Comparison of ENCODE assay signal across 8 cellular contexts in the genomic region with DNA sequence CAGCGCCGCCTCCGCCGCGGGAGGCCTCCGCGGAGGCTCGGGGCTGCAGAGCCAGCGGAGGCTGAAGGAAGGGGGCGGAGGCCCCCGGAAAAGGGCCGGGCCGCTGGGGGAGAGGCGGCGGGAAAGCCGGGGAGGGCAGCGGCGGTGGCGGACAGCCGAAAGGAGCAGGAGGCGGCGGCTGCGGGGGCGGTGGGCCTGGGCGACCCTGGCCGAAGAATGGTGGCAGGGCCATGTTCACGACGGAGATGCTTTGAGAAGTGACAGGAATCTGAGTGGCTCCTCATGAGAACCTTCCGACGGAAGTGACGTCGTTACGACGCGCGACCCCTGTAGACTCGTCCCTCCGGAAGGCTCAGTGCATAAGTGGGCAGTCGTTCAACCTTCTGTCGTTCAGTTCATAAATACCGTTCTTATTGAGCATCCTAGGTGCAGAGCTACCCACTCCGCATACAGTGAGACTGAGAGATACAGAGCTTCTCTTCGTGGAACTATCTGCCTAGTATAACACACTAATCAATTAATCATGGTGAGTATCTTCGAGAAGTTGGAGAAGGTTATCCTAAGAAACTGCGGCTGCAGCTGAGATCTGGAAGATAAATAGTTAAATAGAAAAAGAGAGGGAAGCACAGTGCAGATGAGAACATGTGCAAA. TPM values are rescaled to one million over a fixed set of nuclear protein-coding genes. Genes with fewer than 3 reads are reported as not detected.
DNase-seq lines count a peak whose midpoint lies in the region; ATAC-seq and TF ChIP-seq lines count a peak whose summit lies in the region.

A gene with protein sequence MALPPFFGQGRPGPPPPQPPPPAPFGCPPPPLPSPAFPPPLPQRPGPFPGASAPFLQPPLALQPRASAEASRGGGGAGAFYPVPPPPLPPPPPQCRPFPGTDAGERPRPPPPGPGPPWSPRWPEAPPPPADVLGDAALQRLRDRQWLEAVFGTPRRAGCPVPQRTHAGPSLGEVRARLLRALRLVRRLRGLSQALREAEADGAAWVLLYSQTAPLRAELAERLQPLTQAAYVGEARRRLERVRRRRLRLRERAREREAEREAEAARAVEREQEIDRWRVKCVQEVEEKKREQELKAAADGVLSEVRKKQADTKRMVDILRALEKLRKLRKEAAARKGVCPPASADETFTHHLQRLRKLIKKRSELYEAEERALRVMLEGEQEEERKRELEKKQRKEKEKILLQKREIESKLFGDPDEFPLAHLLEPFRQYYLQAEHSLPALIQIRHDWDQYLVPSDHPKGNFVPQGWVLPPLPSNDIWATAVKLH (minus strand): TSS at position 259 of the 651 bp plus-strand sequence. CDS start 27 bp downstream, at position 232.

- peaks cover 0 to 28% (median 6%) of the 10 kb centered on the region in 9 donors for H3K36me3 ChIP-seq in heart right ventricle
- peaks cover 0 to 14% (median 8%) of the 10 kb centered on the region in 4 donors for H3K36me3 ChIP-seq in upper lobe of left lung

- DNase-seq in GM12864 (ENCODE audit: low read depth) (peak; percentile 89), NCI-H1436 (lab: John Stamatoyannopoulos, UW) (peak; percentile 89), T follicular helper cell (ENCODE audit: low read depth) (peak; percentile 74), heart right ventricle (peak; percentile 82 to 88), posterior cingulate gyrus (peak; percentile 84 to 99 (median 92)), upper lobe of left lung (peak; percentile 90 to 92)

- WGBS in adipose tissue, 3 donors: 0 to 1% (median 1%) methylated on average over 38 to 45 of the region's 45 CpGs
- WGBS in heart right ventricle, 2 donors: 1 to 2% methylated on average over 43 to 45 of the region's 45 CpGs
- 1 to 2% methylated on average over 16 to 34 of the region's 45 CpGs for WGBS in upper lobe of left lung, 2 donors

- TF ChIP-seq POLR2A in upper lobe of left lung (IDR thresholded peaks at IDR 0.05): peak in 3 of 4 donors; percentile 54 to 78 (median 70)

- TF ChIP-seq EP300 in upper lobe of left lung (IDR thresholded peaks at IDR 0.05): no peak

- peaks cover 8 to 32% (median 25%) of the 10 kb centered on the region in 9 donors for H3K4me1 ChIP-seq in heart right ventricle
- H3K4me1 ChIP-seq in upper lobe of left lung: peaks cover 19 to 32% (median 20%) of the 10 kb centered on the region in 4 donors

- intact Hi-C loops in heart right ventricle (cut with DNase I) (no loop called here), posterior cingulate gyrus (cut with DNase I) (loop anchor here (1.0 kb wide), 1 partner anchor 52 kb away; the partner anchor contains the start of gene CLPX)

- TF ChIP-seq CTCF in GM12864 (IDR thresholded peaks at IDR 0.05; ENCODE audit: low read depth, low read length, missing control alignments): no peak
- no peak for TF ChIP-seq CTCF in heart right ventricle (IDR thresholded peaks at IDR 0.05)
- no peak for TF ChIP-seq CTCF in upper lobe of left lung (IDR thresholded peaks at IDR 0.05)

- H3K4me3 ChIP-seq in GM12864 (ENCODE audit: low read depth, low read length): peak within 1 kb of the TSS; percentile 68
- peak within 1 kb of the TSS; percentile 44 to 98 (median 86) for H3K4me3 ChIP-seq in heart right ventricle
- peak within 1 kb of the TSS; percentile 89 to 95 (median 90) for H3K4me3 ChIP-seq in upper lobe of left lung

- peak; percentile 87 for ATAC-seq in HG02763 (IDR thresholded peaks at IDR 0.05; ENCODE audit: unreplicated experiment)
- peak; percentile 94 to 97 (median 96) for ATAC-seq in heart right ventricle
- ATAC-seq in upper lobe of left lung (ENCODE audit: low FRiP score in 2 of 2): peak; percentile 91 to 95

- H3K27me3 ChIP-seq in heart right ventricle: no peaks in the 10 kb centered on the region
- H3K27me3 ChIP-seq in upper lobe of left lung: no peaks in the 10 kb centered on the region

- peaks cover 0 to 11% (median 0%) of the 10 kb centered on the region in 11 donors for H3K9me3 ChIP-seq in heart right ventricle
- H3K9me3 ChIP-seq in upper lobe of left lung: peaks cover 0 to 4% (median 2%) of the 10 kb centered on the region in 4 donors

- peak within 1 kb of the TSS; percentile 5 for H3K27ac ChIP-seq in adipose tissue (ENCODE audit: low read depth, low read length)
- peak within 1 kb of the TSS; percentile 76 to 92 (median 86) for H3K27ac ChIP-seq in heart right ventricle
- peak within 1 kb of the TSS; percentile 83 to 93 (median 89) for H3K27ac ChIP-seq in upper lobe of left lung

RNA-seq across cellular contexts. Expression of the gene that starts here (rescaled TPM):
- polyA plus RNA-seq in adipose tissue (10 to 100 TPM in 2 of 3 donors, 1 to 10 TPM in 1; 6.6 to 16.2 (median 13.9) TPM), heart right ventricle (10 to 100 TPM in 1 of 2 donors, 1 to 10 TPM in 1; 9.0 to 15.7 TPM)
- total RNA-seq in heart right ventricle (10 to 100 TPM; 12.5 to 25.1 (median 16.1) TPM), upper lobe of left lung (10 to 100 TPM; 14.9 to 38.8 (median 20.0) TPM)

Comparison
In these comparisons a context has a peak if more than half of its experiments do, and no peak if none do; other contexts are left out.
1. Peak in every context shown above with its lines: DNase-seq, ATAC-seq, H3K4me3 ChIP-seq and H3K27ac ChIP-seq.
2. H3K27ac ChIP-seq: peak in every context shown above with its lines; median percentile 89 in upper lobe of left lung; 86 in heart right ventricle; 5 in adipose tissue.